Comparison of ENCODE assay signal across 5 cellular contexts in the genomic region with DNA sequence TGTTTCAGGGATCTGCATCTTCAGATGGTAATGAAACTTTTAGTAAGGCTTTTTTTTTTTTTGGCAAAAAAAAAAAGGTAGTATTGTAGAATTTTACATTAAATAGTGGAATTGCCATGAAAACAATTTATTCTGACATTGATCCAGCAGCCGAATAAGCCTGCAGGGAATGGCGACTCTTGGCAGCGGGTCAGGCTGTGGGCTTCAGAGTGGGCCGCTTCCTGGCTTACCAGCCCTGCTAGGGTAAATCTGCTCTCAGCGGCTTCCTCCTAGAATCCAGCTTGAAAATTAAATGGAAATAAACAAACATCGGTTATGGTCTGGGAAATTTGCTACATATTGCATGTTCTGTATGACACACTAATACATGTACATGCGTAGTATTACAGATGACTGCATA.
"Had no signal": no experiment of that assay in that cellular context is flagged by ENCODE, and none has a peak within 500 bp of the region (broad histone marks: within the 10 kb centered on the region; RNA-seq: fewer than 3 reads in every experiment).

No MANE protein-coding gene starts in this region.

- DNase-seq: IMR-90, KBM-7 had no signal

- ATAC-seq: HepG2, K562 had no signal

- H3K27me3 Mint-ChIP-seq: IgD-negative memory B cell had no signal

- H3K27ac Mint-ChIP-seq: IgD-negative memory B cell had no signal

- H3K4me3 Mint-ChIP-seq: IgD-negative memory B cell had no signal
